9 cellular contexts compared by ENCODE assay signal in genomic region chr22:49855491-49855911, GRCh38. TPM values are rescaled to one million over a fixed set of nuclear protein-coding genes. Genes with fewer than 3 reads are reported as not detected.
DNase-seq lines count a peak whose midpoint lies in the region; ATAC-seq and TF ChIP-seq lines count a peak whose summit lies in the region.
"Had no signal": no experiment of that assay in that cellular context is flagged by ENCODE, and none has a peak within 500 bp of the region (broad histone marks: within the 10 kb centered on the region; RNA-seq: fewer than 3 reads in every experiment).

No MANE protein-coding gene starts in this region.

- peak overlapping the region; percentile 61 for H3K27ac Mint-ChIP-seq in activated T-cell treated with anti-CD3 and anti-CD28 coated beads, Interleukin-2, amount 50 U/mL, for 24 hours
- peak overlapping the region; percentile 93 for H3K27ac Mint-ChIP-seq in activated CD8-positive, alpha-beta T cell treated with anti-CD3 and anti-CD28 coated beads, Interleukin-2, amount 10 ng/mL, durations not matched to agents 7 days and 5 days

- no peak overlapping the region for H3K27ac ChIP-seq in thoracic aorta

- H3K4me1 ChIP-seq in thoracic aorta (ENCODE audit: control insufficient read depth in 1 of 2, low read depth in 2 of 2): peaks cover 3 to 23% of the 10 kb centered on the region in 2 donors

- peak overlapping the region; percentile 90 for H3K4me3 Mint-ChIP-seq in activated T-cell treated with anti-CD3 and anti-CD28 coated beads, Interleukin-2, amount 50 U/mL, for 24 hours
- peak overlapping the region; percentile 97 for H3K4me3 Mint-ChIP-seq in activated CD8-positive, alpha-beta T cell treated with anti-CD3 and anti-CD28 coated beads, Interleukin-2, amount 10 ng/mL, durations not matched to agents 7 days and 5 days

- H3K36me3 ChIP-seq in thoracic aorta: no peaks in the 10 kb centered on the region

- peaks cover 21% of the 10 kb centered on the region for H3K36me3 Mint-ChIP-seq in activated T-cell treated with anti-CD3 and anti-CD28 coated beads, Interleukin-2, amount 50 U/mL, for 24 hours (ENCODE audit: low read depth)
- H3K36me3 Mint-ChIP-seq in activated CD8-positive, alpha-beta T cell treated with anti-CD3 and anti-CD28 coated beads, Interleukin-2, amount 10 ng/mL, durations not matched to agents 7 days and 5 days (ENCODE audit: low read depth): peaks cover 21% of the 10 kb centered on the region

- no peaks in the 10 kb centered on the region for H3K27me3 ChIP-seq in thoracic aorta (replicated peaks; ENCODE audit: insufficient read depth)

- no peak for ATAC-seq in activated CD8-positive, alpha-beta T cell treated with anti-CD3 and anti-CD28 coated beads, Interleukin-2, amount 10 ng/mL, durations not matched to agents 7 days and 5 days
- ATAC-seq in thoracic aorta (ENCODE audit: insufficient number of reproducible peaks, low FRiP score, low read depth): no peak

- POLR2A ChIA-PET in activated CD8-positive, alpha-beta T cell treated with anti-CD3 and anti-CD28 coated beads, Interleukin-2, amount 10 ng/mL, durations not matched to agents 7 days and 5 days (lab: Charles Lee): interaction anchor here (0.7 to 2.5 kb wide), 10 partner anchors 13 to 335 kb away, joined by 3 to 19 read pairs (median 4); no protein-coding TSS in a partner anchor

- peaks cover 50% of the 10 kb centered on the region for H3K4me1 Mint-ChIP-seq in activated T-cell treated with anti-CD3 and anti-CD28 coated beads, Interleukin-2, amount 50 U/mL, for 24 hours (ENCODE audit: low read depth)
- peaks cover 48% of the 10 kb centered on the region for H3K4me1 Mint-ChIP-seq in activated CD8-positive, alpha-beta T cell treated with anti-CD3 and anti-CD28 coated beads, Interleukin-2, amount 10 ng/mL, durations not matched to agents 7 days and 5 days (ENCODE audit: low read depth)

- no peak for DNase-seq in activated T-cell treated with anti-CD3 and anti-CD28 coated beads, Interleukin-2, amount 50 U/mL, for 24 hours
- DNase-seq in activated T-cell treated with anti-CD3 and anti-CD28 coated beads, Interleukin-2, amount 50 U/mL, for 48 hours: no peak
- DNase-seq in activated CD8-positive, alpha-beta T cell treated with anti-CD3 and anti-CD28 coated beads, Interleukin-2, amount 10 ng/mL, durations not matched to agents 7 days and 5 days: no peak
- DNase-seq in iris pigment epithelial cell (ENCODE audit: low read depth): peak; percentile 40
- no peak for DNase-seq in thoracic aorta (ENCODE audit: low spot score)
- DNase-seq in SIG-M5 treated with dmso at 0.1 percent for 504 hours (lab: John Stamatoyannopoulos, UW; ENCODE audit: unreplicated experiment): no peak
- DNase-seq in SHP77 treated with DMSO at 0.1 percent for 48 hours (lab: John Stamatoyannopoulos, UW): no peak
- no peak for DNase-seq in NCI-H2227 treated with DMSO at 0.1 percent for 48 hours (lab: John Stamatoyannopoulos, UW)
- DNase-seq: GF-D8 had no signal

- H3K4me3 ChIP-seq in thoracic aorta: peak overlapping the region; percentile 87

- H3K9me3 Mint-ChIP-seq in activated T-cell treated with anti-CD3 and anti-CD28 coated beads, Interleukin-2, amount 50 U/mL, for 24 hours: no peaks in the 10 kb centered on the region
- no peaks in the 10 kb centered on the region for H3K9me3 Mint-ChIP-seq in activated CD8-positive, alpha-beta T cell treated with anti-CD3 and anti-CD28 coated beads, Interleukin-2, amount 10 ng/mL, durations not matched to agents 7 days and 5 days (ENCODE audit: insufficient read depth)

- CTCF ChIA-PET in activated CD8-positive, alpha-beta T cell treated with anti-CD3 and anti-CD28 coated beads, Interleukin-2, amount 10 ng/mL, durations not matched to agents 7 days and 5 days (lab: Charles Lee): interaction anchor here (0.8 to 1.9 kb wide), 10 partner anchors 13 to 175 kb away, joined by 3 to 8 read pairs (median 3); no protein-coding TSS in a partner anchor

- H3K27me3 Mint-ChIP-seq in activated T-cell treated with anti-CD3 and anti-CD28 coated beads, Interleukin-2, amount 50 U/mL, for 24 hours: peaks cover 5% of the 10 kb centered on the region
- H3K27me3 Mint-ChIP-seq in activated CD8-positive, alpha-beta T cell treated with anti-CD3 and anti-CD28 coated beads, Interleukin-2, amount 10 ng/mL, durations not matched to agents 7 days and 5 days (ENCODE audit: low read depth): peaks cover 5% of the 10 kb centered on the region

- TF ChIP-seq CTCF in thoracic aorta (IDR thresholded peaks at IDR 0.05): no peak

- no peaks in the 10 kb centered on the region for H3K9me3 ChIP-seq in thoracic aorta

RNA-seq across cellular contexts. Expression of gene ZBED4, which starts 1.9 kb away (rescaled TPM):
- 10 to 100 TPM; 19.4 to 19.6 TPM for total RNA-seq in activated CD8-positive, alpha-beta T cell treated with anti-CD3 and anti-CD28 coated beads, Interleukin-2, amount 10 ng/mL, durations not matched to agents 7 days and 5 days
- total RNA-seq in thoracic aorta: 10 to 100 TPM in 1 of 2 donors, 1 to 10 TPM in 1; 9.2 to 15.1 TPM

RNA-seq across cellular contexts. Expression of gene BRD1, which starts 27.8 kb away (rescaled TPM):
- total RNA-seq in activated CD8-positive, alpha-beta T cell treated with anti-CD3 and anti-CD28 coated beads, Interleukin-2, amount 10 ng/mL, durations not matched to agents 7 days and 5 days: 10 to 100 TPM; 43.0 to 44.3 TPM
- total RNA-seq in thoracic aorta: 10 to 100 TPM; 32.1 to 61.5 TPM
